ENCODE assay signal across 14 cellular contexts in the genomic region with DNA sequence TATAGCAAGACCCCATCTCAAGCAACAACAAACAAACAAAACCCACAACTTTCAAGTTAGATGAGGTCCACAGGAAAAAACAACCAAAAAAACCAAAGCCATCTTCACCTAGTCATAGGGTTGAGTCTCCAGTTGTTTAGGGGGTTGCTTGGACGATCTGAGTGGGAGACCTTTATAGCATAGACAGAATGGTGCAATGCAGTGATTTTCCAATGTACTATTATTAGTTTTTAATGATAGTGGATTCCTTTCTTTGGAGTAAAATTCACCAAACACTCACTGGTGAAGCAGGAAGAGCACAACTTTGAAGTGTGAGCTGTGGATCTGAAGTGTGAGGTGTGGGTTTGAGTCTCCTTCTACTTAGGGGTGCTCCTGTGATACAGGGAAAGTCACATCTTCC.
A peak's percentile ranks its signal among the peaks of the same experiment; 100 is the strongest.
DNase-seq lines count a peak whose midpoint lies in the region; ATAC-seq and TF ChIP-seq lines count a peak whose summit lies in the region.
"Had no signal": no experiment of that assay in that cellular context is flagged by ENCODE, and none has a peak within 500 bp of the region (broad histone marks: within the 10 kb centered on the region; RNA-seq: fewer than 3 reads in every experiment).

No MANE protein-coding gene starts in this region.

- TF ChIP-seq CTCF in fibroblast of villous mesenchyme (IDR thresholded peaks at IDR 0.05; ENCODE audit: insufficient read depth, low read depth, low read length) (no peak), psoas muscle (IDR thresholded peaks at IDR 0.05) (no peak), type B pancreatic cell (conservative IDR thresholded peaks at IDR 0.05) (no peak)

- no peak for DNase-seq in activated naive CD8-positive, alpha-beta T cell treated with anti-CD3 and anti-CD28 coated beads, Interleukin-2, amount 10 ng/mL, durations not matched to agents 7 days and 5 days
- DNase-seq in activated naive CD8-positive, alpha-beta T cell treated with anti-CD3 and anti-CD28 coated beads, Interleukin-2, amount 50 U/mL, for 24 hours = no peak
- DNase-seq in fibroblast of villous mesenchyme (ENCODE audit: low read depth) = peak; percentile 66
- no peak for DNase-seq in psoas muscle
- no peak for DNase-seq in type B pancreatic cell (ENCODE audit: extremely low spot score, unreplicated experiment)
- no peak for DNase-seq in germinal center (ENCODE audit: low spot score)
- DNase-seq in activated T-cell treated with anti-CD3 and anti-CD28 coated beads, Interleukin-2, amount 50 U/mL, for 24 hours = no peak
- no peak for DNase-seq in COLO829 (ENCODE audit: low spot score)
- DNase-seq: 8988T; activated effector memory CD4-positive, alpha-beta T cell treated with anti-CD3 and anti-CD28 coated beads, Interleukin-2, amount 50 U/mL, for 16 hours; NCI-H1105 had no signal

- H3K4me3 ChIP-seq in fibroblast of villous mesenchyme (ENCODE audit: low read depth, low read length) (no peak overlapping the region), psoas muscle (peak overlapping the region; percentile 59)
- H3K4me3 ChIP-seq: neural progenitor cell, SK-N-MC had no signal

- H3K27ac ChIP-seq in psoas muscle = peak overlapping the region; percentile 94
- H3K27ac ChIP-seq: neural progenitor cell, SK-N-MC had no signal

- H3K27me3 Mint-ChIP-seq in activated naive CD8-positive, alpha-beta T cell treated with anti-CD3 and anti-CD28 coated beads, Interleukin-2, amount 10 ng/mL, durations not matched to agents 7 days and 5 days = peaks cover 2% of the 10 kb centered on the region
- H3K27me3 Mint-ChIP-seq in activated naive CD8-positive, alpha-beta T cell treated with anti-CD3 and anti-CD28 coated beads, Interleukin-2, amount 50 U/mL, for 24 hours = no peaks in the 10 kb centered on the region
- H3K27me3 Mint-ChIP-seq in type B pancreatic cell = no peaks in the 10 kb centered on the region
- no peaks in the 10 kb centered on the region for H3K27me3 Mint-ChIP-seq in activated T-cell treated with anti-CD3 and anti-CD28 coated beads, Interleukin-2, amount 50 U/mL, for 24 hours

- H3K4me1 Mint-ChIP-seq in activated naive CD8-positive, alpha-beta T cell treated with anti-CD3 and anti-CD28 coated beads, Interleukin-2, amount 10 ng/mL, durations not matched to agents 7 days and 5 days = peaks cover 5% of the 10 kb centered on the region
- H3K4me1 Mint-ChIP-seq in activated naive CD8-positive, alpha-beta T cell treated with anti-CD3 and anti-CD28 coated beads, Interleukin-2, amount 50 U/mL, for 24 hours = peaks cover 5% of the 10 kb centered on the region
- H3K4me1 Mint-ChIP-seq in type B pancreatic cell (ENCODE audit: unreplicated experiment) = peaks cover 37% of the 10 kb centered on the region
- peaks cover 12% of the 10 kb centered on the region for H3K4me1 Mint-ChIP-seq in activated T-cell treated with anti-CD3 and anti-CD28 coated beads, Interleukin-2, amount 50 U/mL, for 24 hours (ENCODE audit: low read depth)
- H3K4me1 Mint-ChIP-seq: IgD-negative memory B cell had no signal

- H3K9me3 ChIP-seq in psoas muscle = no peaks in the 10 kb centered on the region

- H3K27ac Mint-ChIP-seq in activated naive CD8-positive, alpha-beta T cell treated with anti-CD3 and anti-CD28 coated beads, Interleukin-2, amount 10 ng/mL, durations not matched to agents 7 days and 5 days = peak overlapping the region; percentile 13
- H3K27ac Mint-ChIP-seq in activated naive CD8-positive, alpha-beta T cell treated with anti-CD3 and anti-CD28 coated beads, Interleukin-2, amount 50 U/mL, for 24 hours = no peak overlapping the region
- peak overlapping the region; percentile 98 for H3K27ac Mint-ChIP-seq in type B pancreatic cell
- H3K27ac Mint-ChIP-seq in activated T-cell treated with anti-CD3 and anti-CD28 coated beads, Interleukin-2, amount 50 U/mL, for 24 hours = no peak overlapping the region
- H3K27ac Mint-ChIP-seq: IgD-negative memory B cell had no signal

- no peak for ATAC-seq in activated naive CD8-positive, alpha-beta T cell treated with anti-CD3 and anti-CD28 coated beads, Interleukin-2, amount 10 ng/mL, durations not matched to agents 7 days and 5 days (ENCODE audit: low read depth)
- no peak for ATAC-seq in activated naive CD8-positive, alpha-beta T cell treated with anti-CD3 and anti-CD28 coated beads, Interleukin-2, amount 50 U/mL, for 24 hours
- no peak for ATAC-seq in psoas muscle

- 65 to 82% (median 73%) methylated on average over 1 of the region's 1 CpG for WGBS in psoas muscle, 3 donors

- no peaks in the 10 kb centered on the region for H3K36me3 Mint-ChIP-seq in activated naive CD8-positive, alpha-beta T cell treated with anti-CD3 and anti-CD28 coated beads, Interleukin-2, amount 10 ng/mL, durations not matched to agents 7 days and 5 days
- no peaks in the 10 kb centered on the region for H3K36me3 Mint-ChIP-seq in activated naive CD8-positive, alpha-beta T cell treated with anti-CD3 and anti-CD28 coated beads, Interleukin-2, amount 50 U/mL, for 24 hours (ENCODE audit: low read depth)
- no peaks in the 10 kb centered on the region for H3K36me3 Mint-ChIP-seq in type B pancreatic cell
- no peaks in the 10 kb centered on the region for H3K36me3 Mint-ChIP-seq in activated T-cell treated with anti-CD3 and anti-CD28 coated beads, Interleukin-2, amount 50 U/mL, for 24 hours (ENCODE audit: low read depth)
- H3K36me3 Mint-ChIP-seq: IgD-negative memory B cell, neural progenitor cell had no signal

- H3K4me1 ChIP-seq in psoas muscle = peaks cover 87% of the 10 kb centered on the region

- H3K36me3 ChIP-seq in psoas muscle (ENCODE audit: insufficient read depth in 1 of 2, low read depth in 1 of 2) = no peaks in the 10 kb centered on the region
- H3K36me3 ChIP-seq: neural progenitor cell had no signal

- peaks cover 3% of the 10 kb centered on the region for H3K9me3 Mint-ChIP-seq in activated naive CD8-positive, alpha-beta T cell treated with anti-CD3 and anti-CD28 coated beads, Interleukin-2, amount 10 ng/mL, durations not matched to agents 7 days and 5 days
- no peaks in the 10 kb centered on the region for H3K9me3 Mint-ChIP-seq in activated naive CD8-positive, alpha-beta T cell treated with anti-CD3 and anti-CD28 coated beads, Interleukin-2, amount 50 U/mL, for 24 hours
- H3K9me3 Mint-ChIP-seq in type B pancreatic cell = no peaks in the 10 kb centered on the region
- no peaks in the 10 kb centered on the region for H3K9me3 Mint-ChIP-seq in activated T-cell treated with anti-CD3 and anti-CD28 coated beads, Interleukin-2, amount 50 U/mL, for 24 hours
- H3K9me3 Mint-ChIP-seq: IgD-negative memory B cell had no signal

- POLR2A ChIA-PET in activated naive CD8-positive, alpha-beta T cell treated with anti-CD3 and anti-CD28 coated beads, Interleukin-2, amount 10 ng/mL, durations not matched to agents 7 days and 5 days (lab: Charles Lee) = no interaction called here

- no peak overlapping the region for H3K4me3 Mint-ChIP-seq in activated naive CD8-positive, alpha-beta T cell treated with anti-CD3 and anti-CD28 coated beads, Interleukin-2, amount 10 ng/mL, durations not matched to agents 7 days and 5 days
- H3K4me3 Mint-ChIP-seq in activated naive CD8-positive, alpha-beta T cell treated with anti-CD3 and anti-CD28 coated beads, Interleukin-2, amount 50 U/mL, for 24 hours = no peak overlapping the region
- peak overlapping the region; percentile 84 for H3K4me3 Mint-ChIP-seq in type B pancreatic cell
- no peak overlapping the region for H3K4me3 Mint-ChIP-seq in activated T-cell treated with anti-CD3 and anti-CD28 coated beads, Interleukin-2, amount 50 U/mL, for 24 hours
- H3K4me3 Mint-ChIP-seq: IgD-negative memory B cell, neural progenitor cell had no signal

- intact Hi-C loops in psoas muscle (cut with DNase I) = loop anchor here in 1 of 2 donors (10.0 kb wide), 1 partner anchor 217 kb away; no protein-coding TSS in a partner anchor

- no peaks in the 10 kb centered on the region for H3K27me3 ChIP-seq in psoas muscle (ENCODE audit: insufficient read depth in 3 of 3, low read length in 2 of 3)
- H3K27me3 ChIP-seq: neural progenitor cell had no signal

Comparison
In these comparisons a context has a peak if more than half of its experiments do, and no peak if none do; other contexts are left out.
1. H3K27ac Mint-ChIP-seq: peak in activated naive CD8-positive, alpha-beta T cell treated with anti-CD3 and anti-CD28 coated beads, Interleukin-2, amount 10 ng/mL, durations not matched to agents 7 days and 5 days (single experiment) and type B pancreatic cell (single experiment); none in activated naive CD8-positive, alpha-beta T cell treated with anti-CD3 and anti-CD28 coated beads, Interleukin-2, amount 50 U/mL, for 24 hours (single experiment) and activated T-cell treated with anti-CD3 and anti-CD28 coated beads, Interleukin-2, amount 50 U/mL, for 24 hours (single experiment).